Comparison of ENCODE assay signal across 8 cellular contexts in the genomic region with DNA sequence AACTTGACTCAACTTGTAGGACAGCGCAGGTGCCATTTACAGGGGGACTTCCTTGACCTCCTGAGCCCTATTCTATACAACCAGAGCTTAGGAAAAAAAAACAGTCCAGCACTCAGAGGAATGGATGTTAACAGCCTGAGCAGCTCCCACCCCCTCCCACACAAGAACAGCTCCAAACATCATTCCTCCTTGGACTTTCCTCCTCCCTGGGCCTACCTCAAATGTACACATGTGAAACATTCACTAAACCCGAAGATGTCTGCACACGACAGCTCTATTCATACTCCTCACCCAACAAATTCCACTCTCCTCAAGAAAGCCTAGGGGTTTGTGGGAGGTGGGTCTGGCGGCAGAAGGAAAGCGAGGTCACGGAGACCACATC. TPM values are rescaled to one million over a fixed set of nuclear protein-coding genes. Genes with fewer than 3 reads are reported as not detected.
A peak's percentile ranks its signal among the peaks of the same experiment; 100 is the strongest.
DNase-seq lines count a peak whose midpoint lies in the region; ATAC-seq and TF ChIP-seq lines count a peak whose summit lies in the region.

No MANE protein-coding gene starts in this region.

- peak overlapping the region; percentile 68 for H3K4me3 ChIP-seq in HFF-Myc (replicated peaks; ENCODE audit: low read depth, low read length)
- H3K4me3 ChIP-seq in iPS-18a (ENCODE audit: low read length): peak overlapping the region; percentile 90

- H3K36me3 ChIP-seq in iPS-18a (ENCODE audit: control insufficient read depth, low read depth, low read length): peaks cover 36% of the 10 kb centered on the region

- H3K36me3 Mint-ChIP-seq in activated T-helper 1 cell treated with anti-CD3 and anti-CD28 coated beads, Interleukin-12 subunit alpha, Interleukin-12 subunit beta, Interleukin-2, Interleukin-4 antibody, amounts not matched to agents 30 ng/mL and 10 ng/mL and 1 ng/mL, durations not matched to agents 14 hours and 24 hours and 36 hours (ENCODE audit: low read depth): peaks cover 39% of the 10 kb centered on the region
- peaks cover 9 to 23% of the 10 kb centered on the region in 2 donors for H3K36me3 Mint-ChIP-seq in stimulated activated naive B cell treated with anti-CD40 and anti-IgM and Interleukin-4, amounts not matched to agents 10 μg/mL and 1 μg/mL and 100 μg/mL, for 72 hours

- no peaks in the 10 kb centered on the region for H3K27me3 ChIP-seq in iPS-18a (ENCODE audit: control insufficient read depth, insufficient read depth, low read length)

- H3K27ac ChIP-seq in iPS-18a (ENCODE audit: low read length): no peak overlapping the region

- no peaks in the 10 kb centered on the region for H3K27me3 Mint-ChIP-seq in activated T-helper 1 cell treated with anti-CD3 and anti-CD28 coated beads, Interleukin-12 subunit alpha, Interleukin-12 subunit beta, Interleukin-2, Interleukin-4 antibody, amounts not matched to agents 30 ng/mL and 10 ng/mL and 1 ng/mL, durations not matched to agents 14 hours and 24 hours and 36 hours (ENCODE audit: insufficient read depth)
- no peaks in the 10 kb centered on the region for H3K27me3 Mint-ChIP-seq in stimulated activated naive B cell treated with anti-CD40 and anti-IgM and Interleukin-4, amounts not matched to agents 10 μg/mL and 1 μg/mL and 100 μg/mL, for 72 hours

- TF ChIP-seq CTCF in HFF-Myc (IDR thresholded peaks at IDR 0.05; ENCODE audit: low read depth, low read length, missing control alignments): no peak

- H3K4me1 Mint-ChIP-seq in activated T-helper 1 cell treated with anti-CD3 and anti-CD28 coated beads, Interleukin-12 subunit alpha, Interleukin-12 subunit beta, Interleukin-2, Interleukin-4 antibody, amounts not matched to agents 30 ng/mL and 10 ng/mL and 1 ng/mL, durations not matched to agents 14 hours and 24 hours and 36 hours (ENCODE audit: low read depth): peaks cover 42% of the 10 kb centered on the region
- peaks cover 23 to 34% of the 10 kb centered on the region in 2 donors for H3K4me1 Mint-ChIP-seq in stimulated activated naive B cell treated with anti-CD40 and anti-IgM and Interleukin-4, amounts not matched to agents 10 μg/mL and 1 μg/mL and 100 μg/mL, for 72 hours

- H3K4me1 ChIP-seq in iPS-18a (ENCODE audit: control insufficient read depth, low read depth, low read length): peaks cover 11% of the 10 kb centered on the region

- H3K9me3 ChIP-seq in iPS-18a (ENCODE audit: control insufficient read depth, low read depth, low read length): no peaks in the 10 kb centered on the region

- ATAC-seq in stimulated activated naive B cell treated with anti-CD40 and anti-IgM and Interleukin-4, amounts not matched to agents 10 μg/mL and 1 μg/mL and 100 μg/mL, for 72 hours (replicated peaks): no peak

- peak overlapping the region; percentile 62 for H3K27ac Mint-ChIP-seq in activated T-helper 1 cell treated with anti-CD3 and anti-CD28 coated beads, Interleukin-12 subunit alpha, Interleukin-12 subunit beta, Interleukin-2, Interleukin-4 antibody, amounts not matched to agents 30 ng/mL and 10 ng/mL and 1 ng/mL, durations not matched to agents 14 hours and 24 hours and 36 hours
- peak overlapping the region; percentile 91 for H3K27ac Mint-ChIP-seq in stimulated activated naive B cell treated with anti-CD40 and anti-IgM and Interleukin-4, amounts not matched to agents 10 μg/mL and 1 μg/mL and 100 μg/mL, for 72 hours

- H3K9ac ChIP-seq in iPS-18a (ENCODE audit: low read length): peak overlapping the region; percentile 75

- H3K9me3 Mint-ChIP-seq in activated T-helper 1 cell treated with anti-CD3 and anti-CD28 coated beads, Interleukin-12 subunit alpha, Interleukin-12 subunit beta, Interleukin-2, Interleukin-4 antibody, amounts not matched to agents 30 ng/mL and 10 ng/mL and 1 ng/mL, durations not matched to agents 14 hours and 24 hours and 36 hours: no peaks in the 10 kb centered on the region
- no peaks in the 10 kb centered on the region for H3K9me3 Mint-ChIP-seq in stimulated activated naive B cell treated with anti-CD40 and anti-IgM and Interleukin-4, amounts not matched to agents 10 μg/mL and 1 μg/mL and 100 μg/mL, for 72 hours

- intact Hi-C loops in activated T-helper 1 cell treated with anti-CD3 and anti-CD28 coated beads, Interleukin-12 subunit alpha, Interleukin-12 subunit beta, Interleukin-2, Interleukin-4 antibody, amounts not matched to agents 30 ng/mL and 10 ng/mL and 1 ng/mL, durations not matched to agents 14 hours and 24 hours and 36 hours (cut with micrococcal nuclease): loop anchor here (1.0 to 10.0 kb wide), 7 partner anchors 10 to 661 kb away; partner anchors contain the start of genes IMPDH2, NDUFAF3, SLC26A6 and SMARCC1
- intact Hi-C loops in posterior cingulate gyrus (cut with DNase I): loop anchor here (5.0 kb wide), 1 partner anchor 111 kb away; the partner anchor contains the start of gene PFKFB4

- peak overlapping the region; percentile 90 for H3K4me3 Mint-ChIP-seq in activated T-helper 1 cell treated with anti-CD3 and anti-CD28 coated beads, Interleukin-12 subunit alpha, Interleukin-12 subunit beta, Interleukin-2, Interleukin-4 antibody, amounts not matched to agents 30 ng/mL and 10 ng/mL and 1 ng/mL, durations not matched to agents 14 hours and 24 hours and 36 hours
- peak overlapping the region; percentile 87 to 94 for H3K4me3 Mint-ChIP-seq in stimulated activated naive B cell treated with anti-CD40 and anti-IgM and Interleukin-4, amounts not matched to agents 10 μg/mL and 1 μg/mL and 100 μg/mL, for 72 hours

- no peak for DNase-seq in HFF-Myc (ENCODE audit: extremely low read depth, low read depth)
- no peak for DNase-seq in activated T-helper 1 cell treated with anti-CD3 and anti-CD28 coated beads, Interleukin-12 subunit alpha, Interleukin-12 subunit beta, Interleukin-2, Interleukin-4 antibody, amounts not matched to agents 30 ng/mL and 10 ng/mL and 1 ng/mL, durations not matched to agents 14 hours and 24 hours and 36 hours (ENCODE audit: low spot score)
- DNase-seq in stimulated activated naive B cell treated with anti-CD40 and anti-IgM and Interleukin-4, amounts not matched to agents 10 μg/mL and 1 μg/mL and 100 μg/mL, for 72 hours: no peak
- DNase-seq in occipital lobe (lab: John Stamatoyannopoulos, UW): no peak
- no peak for DNase-seq in posterior cingulate gyrus
- DNase-seq in erythroblast (lab: John Stamatoyannopoulos, UW): no peak
- no peak for DNase-seq in NCI-H2227 treated with DMSO at 0.1 percent for 48 hours (lab: John Stamatoyannopoulos, UW)

- no peak for TF ChIP-seq POLR2A in erythroblast (IDR thresholded peaks at IDR 0.05; ENCODE audit: low read length)

RNA-seq across cellular contexts. Expression of gene ATRIP, which starts 0.5 kb away (rescaled TPM):
- total RNA-seq in activated T-helper 1 cell treated with anti-CD3 and anti-CD28 coated beads, Interleukin-12 subunit alpha, Interleukin-12 subunit beta, Interleukin-2, Interleukin-4 antibody, amounts not matched to agents 30 ng/mL and 10 ng/mL and 1 ng/mL, durations not matched to agents 14 hours and 24 hours and 36 hours: 16.5 and 20.5 TPM in 2 replicates
- total RNA-seq in occipital lobe: 5.9 TPM

RNA-seq across cellular contexts. Expression of gene TMA7, which starts 6.0 kb away (rescaled TPM):
- total RNA-seq in activated T-helper 1 cell treated with anti-CD3 and anti-CD28 coated beads, Interleukin-12 subunit alpha, Interleukin-12 subunit beta, Interleukin-2, Interleukin-4 antibody, amounts not matched to agents 30 ng/mL and 10 ng/mL and 1 ng/mL, durations not matched to agents 14 hours and 24 hours and 36 hours: 262 and 266 TPM in 2 replicates
- 61.3 TPM for total RNA-seq in occipital lobe

RNA-seq across cellular contexts. Expression of gene CCDC51, which starts 6.1 kb away (rescaled TPM):
- total RNA-seq in activated T-helper 1 cell treated with anti-CD3 and anti-CD28 coated beads, Interleukin-12 subunit alpha, Interleukin-12 subunit beta, Interleukin-2, Interleukin-4 antibody, amounts not matched to agents 30 ng/mL and 10 ng/mL and 1 ng/mL, durations not matched to agents 14 hours and 24 hours and 36 hours: 26.0 and 26.3 TPM in 2 replicates
- total RNA-seq in occipital lobe: 7.5 TPM

RNA-seq across cellular contexts. Expression of gene PLXNB1, which starts 16.1 kb away (rescaled TPM):
- total RNA-seq in activated T-helper 1 cell treated with anti-CD3 and anti-CD28 coated beads, Interleukin-12 subunit alpha, Interleukin-12 subunit beta, Interleukin-2, Interleukin-4 antibody, amounts not matched to agents 30 ng/mL and 10 ng/mL and 1 ng/mL, durations not matched to agents 14 hours and 24 hours and 36 hours: 5.7 and 7.0 TPM in 2 replicates
- 26.8 TPM for total RNA-seq in occipital lobe

RNA-seq across cellular contexts. Expression of gene SHISA5, which starts 57.9 kb away (rescaled TPM):
- 90.1 and 92.5 TPM in 2 replicates for total RNA-seq in activated T-helper 1 cell treated with anti-CD3 and anti-CD28 coated beads, Interleukin-12 subunit alpha, Interleukin-12 subunit beta, Interleukin-2, Interleukin-4 antibody, amounts not matched to agents 30 ng/mL and 10 ng/mL and 1 ng/mL, durations not matched to agents 14 hours and 24 hours and 36 hours
- 72.5 TPM for total RNA-seq in occipital lobe
